8 cellular contexts compared by ENCODE assay signal in the genomic region with DNA sequence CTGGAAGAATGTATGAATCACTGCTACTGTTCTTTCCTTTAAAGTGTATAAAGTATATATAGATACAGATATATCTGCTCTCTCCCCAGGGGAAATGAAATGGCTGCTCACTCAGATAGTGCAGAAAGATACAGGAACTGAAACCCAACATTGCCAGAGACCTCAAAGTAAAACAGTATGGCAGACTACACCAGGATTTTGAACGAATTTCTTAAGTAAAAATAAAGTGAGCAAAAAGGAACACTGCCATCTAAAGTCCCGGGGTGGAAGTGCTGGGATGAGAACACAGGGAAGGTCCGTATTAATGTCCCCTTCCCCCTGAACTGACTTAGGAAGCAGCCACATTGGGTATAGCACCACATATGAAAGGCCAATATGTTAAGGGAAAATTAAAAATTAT.
DNase-seq lines count a peak whose midpoint lies in the region; ATAC-seq and TF ChIP-seq lines count a peak whose summit lies in the region.

No MANE protein-coding gene starts in this region.

- H3K27me3 ChIP-seq in RWPE2 (ENCODE audit: insufficient read depth, poor library complexity, severe bottlenecking) (no peaks in the 10 kb centered on the region), MG63 (no peaks in the 10 kb centered on the region), right atrium auricular region (no peaks in the 10 kb centered on the region)

- DNase-seq in RWPE2 (ENCODE audit: low spot score) = no peak
- no peak for DNase-seq in MG63
- DNase-seq in right atrium auricular region (ENCODE audit: low spot score) = no peak
- DNase-seq in stimulated activated CD4-positive, alpha-beta T cell treated with anti-CD3 and anti-CD28 coated beads, Interleukin-2, amount 100 ng/mL, for 48 hours = no peak
- DNase-seq in inferior parietal cortex (ENCODE audit: extremely low spot score) = no peak

- no peaks in the 10 kb centered on the region for H3K9me3 ChIP-seq in RWPE2 (ENCODE audit: severe bottlenecking)
- 0 out of 2 replicates have a peak, but pooled peaks cover 4% of the 10 kb centered on the region for H3K9me3 ChIP-seq in MG63
- peaks cover 0 to 4% of the 10 kb centered on the region in 2 donors for H3K9me3 ChIP-seq in right atrium auricular region

- TF ChIP-seq CTCF in 22Rv1 (IDR thresholded peaks at IDR 0.05) (peak; percentile 27; the same call in 1 of the 2 replicates), RWPE2 (IDR thresholded peaks at IDR 0.05; ENCODE audit: poor library complexity, severe bottlenecking) (no peak), right atrium auricular region (IDR thresholded peaks at IDR 0.05) (no peak)

- ATAC-seq in GM18868 (IDR thresholded peaks at IDR 0.05; ENCODE audit: unreplicated experiment) (peak; percentile 79), HG03025 (IDR thresholded peaks at IDR 0.05; ENCODE audit: low FRiP score, unreplicated experiment) (peak; percentile 59), RWPE2 (ENCODE audit: low read depth) (peak; percentile 31; the same call in 1 of the 3 replicates)

- no peak overlapping the region for H3K27ac ChIP-seq in 22Rv1
- no peak overlapping the region for H3K27ac ChIP-seq in RWPE2 (ENCODE audit: poor library complexity, severe bottlenecking)
- no peak overlapping the region for H3K27ac ChIP-seq in right atrium auricular region

- H3K36me3 ChIP-seq in RWPE2 (ENCODE audit: low read depth) = no peaks in the 10 kb centered on the region
- H3K36me3 ChIP-seq in MG63 = no peaks in the 10 kb centered on the region
- no peaks in the 10 kb centered on the region for H3K36me3 ChIP-seq in right atrium auricular region

- H3K4me3 ChIP-seq in RWPE2 (ENCODE audit: severe bottlenecking) (no peak overlapping the region), MG63 (no peak overlapping the region), right atrium auricular region (no peak overlapping the region)

- no peaks in the 10 kb centered on the region for H3K4me1 ChIP-seq in RWPE2 (ENCODE audit: insufficient read depth, poor library complexity, severe bottlenecking)
- H3K4me1 ChIP-seq in right atrium auricular region = no peaks in the 10 kb centered on the region
